Comparison of ENCODE assay signal across 17 cellular contexts in the genomic region with DNA sequence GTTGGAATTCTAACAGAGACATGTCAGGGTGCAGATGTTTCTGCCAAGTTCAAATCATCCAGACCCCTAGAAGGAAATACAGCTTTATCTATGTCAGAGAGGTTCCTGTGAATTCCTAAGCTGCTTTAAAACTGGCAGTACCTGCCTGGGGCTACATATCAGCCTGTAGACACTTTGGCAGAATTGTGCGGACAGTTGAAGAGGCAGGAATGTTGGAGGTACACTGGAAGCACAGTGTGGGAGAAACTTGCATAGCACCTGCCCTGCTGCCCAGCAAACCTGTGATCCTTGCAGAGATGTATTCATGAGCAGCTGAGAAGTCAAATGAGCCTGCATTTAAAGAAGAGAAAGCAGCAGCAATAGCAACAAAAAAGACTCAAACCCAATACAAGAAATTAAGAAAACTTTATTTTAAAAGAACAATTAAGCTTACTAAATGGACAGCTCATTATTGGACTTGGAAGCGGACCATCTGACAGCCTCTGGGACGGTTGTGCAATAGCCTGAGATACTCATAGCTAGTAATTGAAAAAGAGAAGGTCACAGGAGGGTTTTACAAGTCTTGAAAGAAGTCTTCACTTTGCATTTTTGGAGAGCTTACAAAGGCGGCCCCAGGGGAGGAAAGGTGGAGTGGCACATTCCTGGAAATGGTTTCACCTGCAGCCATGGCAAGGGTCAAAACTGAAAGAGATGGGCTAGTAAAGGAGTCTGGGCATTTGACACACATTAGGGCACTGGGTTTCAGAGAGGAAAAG.
DNase-seq lines count a peak whose midpoint lies in the region; ATAC-seq and TF ChIP-seq lines count a peak whose summit lies in the region.
"Had no signal": no experiment of that assay in that cellular context is flagged by ENCODE, and none has a peak within 500 bp of the region (broad histone marks: within the 10 kb centered on the region; RNA-seq: fewer than 3 reads in every experiment).

No MANE protein-coding gene starts in this region.

- DNase-seq in GM23338 (ENCODE audit: low spot score) (no peak), RWPE1 (ENCODE audit: low spot score) (peak; percentile 36), fibroblast of the aortic adventitia (ENCODE audit: low read depth) (peak; percentile 17), progenitor cell of endocrine pancreas (ENCODE audit: low spot score, unreplicated experiment) (no peak), midbrain (lab: John Stamatoyannopoulos, UW) (no peak), NCI-H524 treated with DMSO at 0.1 percent for 48 hours (lab: John Stamatoyannopoulos, UW) (no peak)
- no peak for DNase-seq in activated CD8-positive, alpha-beta memory T cell treated with anti-CD3 and anti-CD28 coated beads, Interleukin-2, amount 50 U/mL, for 48 hours
- DNase-seq: activated CD4-positive, alpha-beta memory T cell treated with anti-CD3 and anti-CD28 coated beads for 36 hours; activated T-cell treated with anti-CD3 and anti-CD28 coated beads, Interleukin-2, amount 50 U/mL, for 24 hours; effector CD8-positive, alpha-beta T cell; naive B cell; NCI-H1417; RPMI8226; T-helper 1 cell had no signal

- H3K27ac Mint-ChIP-seq in GM23338, result 0 out of 2 replicates have a peak overlapping the region, but pooled peaks have one; percentile 16
- H3K27ac Mint-ChIP-seq in progenitor cell of endocrine pancreas, result peak overlapping the region; percentile 7
- H3K27ac Mint-ChIP-seq: activated CD4-positive, alpha-beta memory T cell treated with anti-CD3 and anti-CD28 coated beads for 36 hours; activated naive CD4-positive, alpha-beta T cell treated with anti-CD3 and anti-CD28 coated beads, Interleukin-2, amount 50 U/mL, for 24 hours; activated T-cell treated with anti-CD3 and anti-CD28 coated beads, Interleukin-2, amount 50 U/mL, for 24 hours had no signal

- no peaks in the 10 kb centered on the region for H3K36me3 ChIP-seq in GM23338 (ENCODE audit: insufficient read depth)
- H3K36me3 ChIP-seq: BLaER1 treated with 17β-estradiol and CSF1 and Interleukin-3, amounts not matched to agents 10 nM and 100 nM had no signal

- CTCF ChIA-PET in RWPE1 (lab: Yijun Ruan, JAX), result interaction anchor here (0.7 to 1.1 kb wide), 3 partner anchors 56 to 1250 kb away, joined by 3 to 5 read pairs (median 3); no protein-coding TSS in a partner anchor

- 0 out of 2 replicates have a peak, but pooled peaks cover 6% of the 10 kb centered on the region for H3K9me2 ChIP-seq in GM23338 (ENCODE audit: insufficient read depth)

- H3F3A ChIP-seq in GM23338 (replicated peaks; ENCODE audit: low read depth), result no peaks in the 10 kb centered on the region

- ATAC-seq in GM23338, result peak; percentile 50

- no peak overlapping the region for H3K4me2 ChIP-seq in GM23338
- H3K4me2 ChIP-seq: BLaER1 treated with 17β-estradiol and CSF1 and Interleukin-3, amounts not matched to agents 10 nM and 100 nM had no signal

- no peaks in the 10 kb centered on the region; the same call in 2 of the 3 replicates for H3K9me3 Mint-ChIP-seq in GM23338
- peaks cover 3% of the 10 kb centered on the region for H3K9me3 Mint-ChIP-seq in progenitor cell of endocrine pancreas (ENCODE audit: low read depth)

- no peaks in the 10 kb centered on the region for H3K27me3 ChIP-seq in GM23338 (ENCODE audit: insufficient read depth)
- H3K27me3 ChIP-seq: BLaER1 treated with 17β-estradiol and CSF1 and Interleukin-3, amounts not matched to agents 10 nM and 100 nM had no signal

- no peak overlapping the region for H3K4me3 ChIP-seq in GM23338
- no peak overlapping the region for H3K4me3 ChIP-seq in fibroblast of the aortic adventitia (ENCODE audit: low read depth, low read length)
- H3K4me3 ChIP-seq: BLaER1 treated with 17β-estradiol and CSF1 and Interleukin-3, amounts not matched to agents 10 nM and 100 nM had no signal

- H3K27me3 Mint-ChIP-seq in GM23338 (ENCODE audit: insufficient read depth, low read depth, poor library complexity) (peaks cover 3% of the 10 kb centered on the region), progenitor cell of endocrine pancreas (no peaks in the 10 kb centered on the region)
- H3K27me3 Mint-ChIP-seq: activated CD4-positive, alpha-beta memory T cell treated with anti-CD3 and anti-CD28 coated beads for 36 hours; activated naive CD4-positive, alpha-beta T cell treated with anti-CD3 and anti-CD28 coated beads, Interleukin-2, amount 50 U/mL, for 24 hours; activated T-cell treated with anti-CD3 and anti-CD28 coated beads, Interleukin-2, amount 50 U/mL, for 24 hours; central memory CD8-positive, alpha-beta T cell; naive B cell had no signal

- H3K4me3 Mint-ChIP-seq in GM23338 (no peak overlapping the region), progenitor cell of endocrine pancreas (ENCODE audit: low read depth) (no peak overlapping the region)
- H3K4me3 Mint-ChIP-seq: activated CD4-positive, alpha-beta memory T cell treated with anti-CD3 and anti-CD28 coated beads for 36 hours; activated naive CD4-positive, alpha-beta T cell treated with anti-CD3 and anti-CD28 coated beads, Interleukin-2, amount 50 U/mL, for 24 hours; activated T-cell treated with anti-CD3 and anti-CD28 coated beads, Interleukin-2, amount 50 U/mL, for 24 hours; central memory CD8-positive, alpha-beta T cell; naive B cell had no signal

- H3K4me1 ChIP-seq in GM23338 (ENCODE audit: insufficient read depth), result peaks cover 11% of the 10 kb centered on the region; the same call in 1 of the 2 replicates
- H3K4me1 ChIP-seq: BLaER1 treated with 17β-estradiol and CSF1 and Interleukin-3, amounts not matched to agents 10 nM and 100 nM had no signal

- H3K4me1 Mint-ChIP-seq in GM23338 (peaks cover 29% of the 10 kb centered on the region), progenitor cell of endocrine pancreas (ENCODE audit: low read depth) (peaks cover 17% of the 10 kb centered on the region)
- H3K4me1 Mint-ChIP-seq: activated naive CD4-positive, alpha-beta T cell treated with anti-CD3 and anti-CD28 coated beads, Interleukin-2, amount 50 U/mL, for 24 hours; central memory CD8-positive, alpha-beta T cell; naive B cell had no signal

- no peaks in the 10 kb centered on the region for H3K36me3 Mint-ChIP-seq in GM23338 (ENCODE audit: low read depth)
- H3K36me3 Mint-ChIP-seq in progenitor cell of endocrine pancreas (ENCODE audit: insufficient read depth), result no peaks in the 10 kb centered on the region
- H3K36me3 Mint-ChIP-seq: activated CD4-positive, alpha-beta memory T cell treated with anti-CD3 and anti-CD28 coated beads for 36 hours; activated naive CD4-positive, alpha-beta T cell treated with anti-CD3 and anti-CD28 coated beads, Interleukin-2, amount 50 U/mL, for 24 hours; naive B cell had no signal

- H4K20me1 ChIP-seq in GM23338 (replicated peaks; ENCODE audit: insufficient read depth), result no peaks in the 10 kb centered on the region
- H4K20me1 ChIP-seq: BLaER1 treated with 17β-estradiol and CSF1 and Interleukin-3, amounts not matched to agents 10 nM and 100 nM had no signal

- no peak overlapping the region for H2AFZ ChIP-seq in GM23338

- no peaks in the 10 kb centered on the region for H3K79me2 ChIP-seq in GM23338 (replicated peaks; ENCODE audit: insufficient read depth)

- TF ChIP-seq CTCF in GM23338 (conservative IDR thresholded peaks at IDR 0.05; ENCODE audit: low read depth in 2 of 2), result no peak
- TF ChIP-seq CTCF in RWPE1 (conservative IDR thresholded peaks at IDR 0.05; ENCODE audit: low read depth), result no peak
- TF ChIP-seq CTCF in fibroblast of the aortic adventitia (IDR thresholded peaks at IDR 0.05; ENCODE audit: insufficient read depth, low read length), result no peak
- no peak for TF ChIP-seq CTCF in progenitor cell of endocrine pancreas (IDR thresholded peaks at IDR 0.05; ENCODE audit: unreplicated experiment)

- H3K27ac ChIP-seq in GM23338 (ENCODE audit: low read depth) (no peak overlapping the region), RWPE1 (no peak overlapping the region)
- H3K27ac ChIP-seq: BLaER1 treated with 17β-estradiol and CSF1 and Interleukin-3, amounts not matched to agents 10 nM and 100 nM had no signal

- POLR2A ChIA-PET in RWPE1 (lab: Yijun Ruan, JAX; ENCODE audit: low non-redundant PET), result no interaction called here

TF ChIP-seq in GM23338, 12 proteins besides CTCF, POLR2A, EP300 and RAD21 (continues in another document):
- no peak for TF ChIP-seq STAT1 (IDR thresholded peaks at IDR 0.05; ENCODE audit: unreplicated experiment)
- TF ChIP-seq, protein P1, sequence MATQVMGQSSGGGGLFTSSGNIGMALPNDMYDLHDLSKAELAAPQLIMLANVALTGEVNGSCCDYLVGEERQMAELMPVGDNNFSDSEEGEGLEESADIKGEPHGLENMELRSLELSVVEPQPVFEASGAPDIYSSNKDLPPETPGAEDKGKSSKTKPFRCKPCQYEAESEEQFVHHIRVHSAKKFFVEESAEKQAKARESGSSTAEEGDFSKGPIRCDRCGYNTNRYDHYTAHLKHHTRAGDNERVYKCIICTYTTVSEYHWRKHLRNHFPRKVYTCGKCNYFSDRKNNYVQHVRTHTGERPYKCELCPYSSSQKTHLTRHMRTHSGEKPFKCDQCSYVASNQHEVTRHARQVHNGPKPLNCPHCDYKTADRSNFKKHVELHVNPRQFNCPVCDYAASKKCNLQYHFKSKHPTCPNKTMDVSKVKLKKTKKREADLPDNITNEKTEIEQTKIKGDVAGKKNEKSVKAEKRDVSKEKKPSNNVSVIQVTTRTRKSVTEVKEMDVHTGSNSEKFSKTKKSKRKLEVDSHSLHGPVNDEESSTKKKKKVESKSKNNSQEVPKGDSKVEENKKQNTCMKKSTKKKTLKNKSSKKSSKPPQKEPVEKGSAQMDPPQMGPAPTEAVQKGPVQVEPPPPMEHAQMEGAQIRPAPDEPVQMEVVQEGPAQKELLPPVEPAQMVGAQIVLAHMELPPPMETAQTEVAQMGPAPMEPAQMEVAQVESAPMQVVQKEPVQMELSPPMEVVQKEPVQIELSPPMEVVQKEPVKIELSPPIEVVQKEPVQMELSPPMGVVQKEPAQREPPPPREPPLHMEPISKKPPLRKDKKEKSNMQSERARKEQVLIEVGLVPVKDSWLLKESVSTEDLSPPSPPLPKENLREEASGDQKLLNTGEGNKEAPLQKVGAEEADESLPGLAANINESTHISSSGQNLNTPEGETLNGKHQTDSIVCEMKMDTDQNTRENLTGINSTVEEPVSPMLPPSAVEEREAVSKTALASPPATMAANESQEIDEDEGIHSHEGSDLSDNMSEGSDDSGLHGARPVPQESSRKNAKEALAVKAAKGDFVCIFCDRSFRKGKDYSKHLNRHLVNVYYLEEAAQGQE (IDR thresholded peaks at IDR 0.05; ENCODE audit: unreplicated experiment), result no peak
- no peak for TF ChIP-seq JUNB (IDR thresholded peaks at IDR 0.05; ENCODE audit: unreplicated experiment)
- TF ChIP-seq, protein P2, sequence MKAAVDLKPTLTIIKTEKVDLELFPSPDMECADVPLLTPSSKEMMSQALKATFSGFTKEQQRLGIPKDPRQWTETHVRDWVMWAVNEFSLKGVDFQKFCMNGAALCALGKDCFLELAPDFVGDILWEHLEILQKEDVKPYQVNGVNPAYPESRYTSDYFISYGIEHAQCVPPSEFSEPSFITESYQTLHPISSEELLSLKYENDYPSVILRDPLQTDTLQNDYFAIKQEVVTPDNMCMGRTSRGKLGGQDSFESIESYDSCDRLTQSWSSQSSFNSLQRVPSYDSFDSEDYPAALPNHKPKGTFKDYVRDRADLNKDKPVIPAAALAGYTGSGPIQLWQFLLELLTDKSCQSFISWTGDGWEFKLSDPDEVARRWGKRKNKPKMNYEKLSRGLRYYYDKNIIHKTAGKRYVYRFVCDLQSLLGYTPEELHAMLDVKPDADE (IDR thresholded peaks at IDR 0.05), result no peak
- no peak for TF ChIP-seq NANOG (IDR thresholded peaks at IDR 0.05; ENCODE audit: borderline replicate concordance)

Comparison
In these comparisons a context has a peak if more than half of its experiments do, and no peak if none do; other contexts are left out.
1. DNase-seq: peak in RWPE1 (single experiment) and fibroblast of the aortic adventitia (single experiment); none in GM23338 (single experiment), progenitor cell of endocrine pancreas (single experiment), activated CD8-positive, alpha-beta memory T cell treated with anti-CD3 and anti-CD28 coated beads, Interleukin-2, amount 50 U/mL, for 48 hours (single experiment), midbrain (single experiment) and NCI-H524 treated with DMSO at 0.1 percent for 48 hours (single experiment).